In genomic region chr1:76074321-76075187, GRCh38 we compare ENCODE assay signal across 8 cellular contexts.
DNase-seq lines count a peak whose midpoint lies in the region; ATAC-seq and TF ChIP-seq lines count a peak whose summit lies in the region.

TSS of gene ST6GALNAC3 (plus strand) at chr1:76074746.

- H3K9ac ChIP-seq in KMS-11: peak within 1 kb of the TSS; percentile 27; the same call in 1 of the 2 replicates

- H3K79me2 ChIP-seq in KMS-11 (ENCODE audit: insufficient read depth, low read depth): no peaks in the 10 kb centered on the region

- no peaks in the 10 kb centered on the region for H4K20me1 ChIP-seq in KMS-11 (ENCODE audit: insufficient read depth)

- H3K27me3 ChIP-seq in KMS-11 (ENCODE audit: insufficient read depth, low read depth): no peaks in the 10 kb centered on the region

- peak within 1 kb of the TSS; percentile 87 for H2AFZ ChIP-seq in KMS-11 (ENCODE audit: low read depth)

- in situ Hi-C loops in astrocyte of the spinal cord (cut with HindIII; ENCODE audit: low sequenced_read_pairs): no loop called here

- peak; percentile 91 for DNase-seq in DMS53 (lab: John Stamatoyannopoulos, UW)
- peak; percentile 48 for DNase-seq in T-helper 22 cell (ENCODE audit: low read depth)
- DNase-seq in astrocyte of the spinal cord (ENCODE audit: low read depth, low spot score): peak; percentile 45
- peak; percentile 80 to 85 for DNase-seq in hippocampal formation (lab: John Stamatoyannopoulos, UW)
- no peak for DNase-seq in retinal pigment epithelial cell (ENCODE audit: low read depth)
- DNase-seq in NCI-H2029 (lab: John Stamatoyannopoulos, UW): no peak

- peak; percentile 86 for ATAC-seq in GM21717 (IDR thresholded peaks at IDR 0.05; ENCODE audit: unreplicated experiment)

- no peak for TF ChIP-seq CTCF in KMS-11 (conservative IDR thresholded peaks at IDR 0.05; ENCODE audit: low read depth, low read length)
- TF ChIP-seq CTCF in astrocyte of the spinal cord (IDR thresholded peaks at IDR 0.05; ENCODE audit: low read depth, low read length): no peak
- no peak for TF ChIP-seq CTCF in retinal pigment epithelial cell (conservative IDR thresholded peaks at IDR 0.05; ENCODE audit: low read depth, low read length)

- no peak within 1 kb of the TSS for H3K27ac ChIP-seq in KMS-11

- peak within 1 kb of the TSS; percentile 20 for H3K4me3 ChIP-seq in KMS-11 (IDR thresholded peaks at IDR 0.05; ENCODE audit: insufficient read depth, low read depth, low read length)
- H3K4me3 ChIP-seq in astrocyte of the spinal cord (ENCODE audit: low read depth, low read length): peak within 1 kb of the TSS; percentile 65
- H3K4me3 ChIP-seq in retinal pigment epithelial cell (ENCODE audit: low read length): peak within 1 kb of the TSS; percentile 66

- no peaks in the 10 kb centered on the region for H3K36me3 ChIP-seq in KMS-11 (ENCODE audit: insufficient read depth)

- H3K4me1 ChIP-seq in KMS-11 (ENCODE audit: low read depth, poor library complexity, severe bottlenecking): no peaks in the 10 kb centered on the region

- H3K4me2 ChIP-seq in KMS-11: peak within 1 kb of the TSS; percentile 79

Comparison
In these comparisons a context has a peak if more than half of its experiments do, and no peak if none do; other contexts are left out.
1. DNase-seq: peak in DMS53 (single experiment), T-helper 22 cell (single experiment), astrocyte of the spinal cord (single experiment) and hippocampal formation (2 of 2); none in retinal pigment epithelial cell (single experiment) and NCI-H2029 (single experiment).
2. Peak in every context shown above with its lines, with median percentiles within 50 percentile points of each other: H3K4me3 ChIP-seq.